ENCODE assay signal across 10 cellular contexts in genomic region chr2:96225016-96225533, GRCh38. TPM values are rescaled to one million over a fixed set of nuclear protein-coding genes. Genes with fewer than 3 reads are reported as not detected.
DNase-seq lines count a peak whose midpoint lies in the region; ATAC-seq, FAIRE-seq and TF ChIP-seq lines count a peak whose summit lies in the region.
"Had no signal": no experiment of that assay in that cellular context is flagged by ENCODE, and none has a peak within 500 bp of the region (broad histone marks: within the 10 kb centered on the region; RNA-seq: fewer than 3 reads in every experiment).

No MANE protein-coding gene starts in this region.

- TF ChIP-seq CTCF in K562 (IDR thresholded peaks at IDR 0.05 in 2 of 3, conservative IDR thresholded peaks at IDR 0.05 in 1 of 3; ENCODE audit: insufficient read depth in 2 of 3, low read depth in 1 of 3, low read length in 3 of 3): no peak
- no peak for TF ChIP-seq CTCF in smooth muscle cell (IDR thresholded peaks at IDR 0.05; ENCODE audit: borderline replicate concordance, insufficient read depth, poor library complexity, severe bottlenecking)

- in situ Hi-C loops in K562 (cut with MboI): no loop called here

- BruUV-seq in K562 (replicated peaks; lab: Mats Ljungman, UMichigan): no TSS peak

- H3K4me1 ChIP-seq in K562 (replicated peaks in 1 of 2; ENCODE audit: control insufficient read depth in 2 of 2, insufficient read depth in 2 of 2, low read length in 2 of 2): peaks cover 0 to 7% of the 10 kb centered on the region in 2 experiments; a peak in 4 of 5 replicates
- H3K4me1 ChIP-seq in smooth muscle cell (ENCODE audit: low read depth): no peaks in the 10 kb centered on the region
- H3K4me1 ChIP-seq: right lobe of liver had no signal

- H4K20me1 ChIP-seq in K562 (replicated peaks; ENCODE audit: control insufficient read depth, insufficient read depth, low read length) (no peaks in the 10 kb centered on the region), smooth muscle cell (ENCODE audit: low read depth) (no peaks in the 10 kb centered on the region)

- FAIRE-seq in GM12892 (lab: Jason Lieb, UNC): peak; percentile 38
- peak; percentile 29 for FAIRE-seq in K562 (lab: Jason Lieb, UNC)

- peak overlapping the region; percentile 78 for H3K27ac ChIP-seq in K562 (ENCODE audit: extremely low read depth, low read depth, low read length)
- H3K27ac ChIP-seq in smooth muscle cell (ENCODE audit: low read depth): no peak overlapping the region
- H3K27ac ChIP-seq: right lobe of liver, SK-N-MC had no signal

- DNase-seq in GM12892 (ENCODE audit: insufficient read length) (no peak), K562 (ENCODE audit: extremely low read depth in 1 of 4, low spot score in 3 of 4) (peak in 2 of 4 experiments; percentile 27 to 53), NCI-H510A (lab: John Stamatoyannopoulos, UW) (no peak), HCEC 1CT (no peak), smooth muscle cell (lab: John Stamatoyannopoulos, UW; ENCODE audit: unreplicated experiment) (no peak)
- no peak for DNase-seq in activated naive CD4-positive, alpha-beta T cell (lab: John Stamatoyannopoulos, UW)
- DNase-seq: right lobe of liver had no signal

- peak; percentile 73; the same call in 1 of the 2 replicates for TF ChIP-seq EP300 in K562 (IDR thresholded peaks at IDR 0.05; ENCODE audit: low read length)

- POLR2A ChIA-PET in K562 (lab: Yijun Ruan, JAX): interaction anchor here (0.6 to 1.5 kb wide), 6 partner anchors 9 to 1676 kb away, joined by 3 to 4 read pairs (median 4); partner anchors contain the start of gene STARD7

- no peak overlapping the region for H3K4me3 ChIP-seq in K562
- H3K4me3 ChIP-seq in smooth muscle cell: no peak overlapping the region
- H3K4me3 ChIP-seq: right lobe of liver, SK-N-MC had no signal

- H3K36me3 ChIP-seq in K562 (ENCODE audit: control insufficient read depth, insufficient read depth, low read length) (peaks cover 3% of the 10 kb centered on the region; the same call in 1 of the 3 replicates), smooth muscle cell (ENCODE audit: low read depth) (no peaks in the 10 kb centered on the region)
- H3K36me3 ChIP-seq: right lobe of liver had no signal

- WGBS in K562 (ENCODE audit: insufficient coverage, low coverage, missing lambda C conversion rate): 4% methylated on average over 3 of the region's 3 CpGs
- 94% methylated on average over 3 of the region's 3 CpGs for WGBS in smooth muscle cell (ENCODE audit: low lambda C conversion rate)

- CTCF ChIA-PET in K562 (lab: Yijun Ruan, JAX; ENCODE audit: low intra/inter-chr PET ratio): no interaction called here

- no peaks in the 10 kb centered on the region for H3F3A ChIP-seq in smooth muscle cell (ENCODE audit: low read depth)

- TF ChIP-seq POLR2A in GM12892 (IDR thresholded peaks at IDR 0.05; ENCODE audit: low read depth, low read length) (peak; percentile 70), K562 (conservative IDR thresholded peaks at IDR 0.05) (no peak)

- H3K9me3 ChIP-seq in K562 (replicated peaks; ENCODE audit: control insufficient read depth, insufficient read depth, low read depth, low read length) (no peaks in the 10 kb centered on the region), smooth muscle cell (replicated peaks; ENCODE audit: low read depth) (no peaks in the 10 kb centered on the region)
- H3K9me3 ChIP-seq: right lobe of liver had no signal

- no peaks in the 10 kb centered on the region for H3K9me1 ChIP-seq in K562 (ENCODE audit: control insufficient read depth, insufficient read depth, low read length)

- intact Hi-C loops in K562 (cut with micrococcal nuclease): no loop called here

- H3K9ac ChIP-seq in K562 (ENCODE audit: insufficient read depth in 1 of 2, low read depth in 2 of 2, low read length in 2 of 2) (peak overlapping the region in 1 of 2 experiments; percentile 48; a peak in 2 of 4 replicates), smooth muscle cell (ENCODE audit: low read depth) (no peak overlapping the region)

- ATAC-seq in GM21423 (IDR thresholded peaks at IDR 0.05; ENCODE audit: unreplicated experiment): peak; percentile 77
- ATAC-seq in HG03565 (IDR thresholded peaks at IDR 0.05; ENCODE audit: unreplicated experiment): peak; percentile 80
- peak; percentile 96 for ATAC-seq in K562

- TF ChIP-seq RAD21 in K562 (CRISPR knock-in tag; conservative IDR thresholded peaks at IDR 0.05 in 1 of 2, IDR thresholded peaks at IDR 0.05 in 1 of 2): peak in 1 of 2 experiments; percentile 27; a peak in 1 of 4 replicates

- H3K79me2 ChIP-seq in K562 (ENCODE audit: control insufficient read depth, insufficient read depth, low read length) (no peaks in the 10 kb centered on the region; the same call in 2 of the 3 replicates), smooth muscle cell (ENCODE audit: low read depth) (no peaks in the 10 kb centered on the region)

- H2AFZ ChIP-seq in K562 (ENCODE audit: low read depth, low read length) (peak overlapping the region; percentile 78), smooth muscle cell (ENCODE audit: low read depth) (no peak overlapping the region)

- H3K4me2 ChIP-seq in K562 (ENCODE audit: insufficient read depth, low read length): peak overlapping the region; percentile 49
- no peak overlapping the region for H3K4me2 ChIP-seq in smooth muscle cell

- no peaks in the 10 kb centered on the region for H3K27me3 ChIP-seq in K562 (ENCODE audit: control insufficient read depth in 2 of 2, insufficient read depth in 2 of 2, low read length in 2 of 2)
- H3K27me3 ChIP-seq in smooth muscle cell (ENCODE audit: low read depth): no peaks in the 10 kb centered on the region
- H3K27me3 ChIP-seq: right lobe of liver had no signal

RNA-seq across cellular contexts. Expression of gene STARD7, which starts 16.4 kb away (rescaled TPM):
- 95.5 TPM for polyA plus RNA-seq in GM12892 (2012; ENCODE audit: missing spikeins)
- total RNA-seq in K562 (2011; cell fraction: chromatin; rRNA removed; ENCODE audit: low replicate concordance): 162 and 181 TPM in 2 replicates
- 102 and 117 TPM in 2 replicates for total RNA-seq in K562 (2011; cell fraction: nucleolus; rRNA removed)
- 122 and 139 TPM in 2 replicates for total RNA-seq in K562 (2011; cell fraction: nucleoplasm; rRNA removed)
- total RNA-seq in K562 (2014; rRNA removed) (147 and 306 TPM in 2 replicates), K562 (2014; rRNA removed; fragmentation: Illumina TruSeq; extraction: Trizol) (173 and 193 TPM in 2 replicates), K562 (2015; rRNA removed; fragmentation: Illumina TruSeq; extraction: Trizol) (170 and 173 TPM in 2 replicates), K562 (2021) (192 and 196 TPM in 2 replicates), smooth muscle cell (62.3 and 65.8 TPM in 2 replicates)
- polyA plus RNA-seq in K562 (2011; rRNA removed) (95.3 and 108 TPM in 2 replicates), K562 (2014; fragmentation: Illumina TruSeq; extraction: Trizol) (136 and 145 TPM in 2 replicates), K562 (2014; fragmentation: Nextera tagmentation; extraction: Ambion mirVana) (100 to 1,000 TPM in 1 of 2 experiments, 10 to 100 TPM in 1; 90.9 to 140 TPM), K562 (2014; rRNA removed) (103 and 122 TPM in 2 replicates), smooth muscle cell (51.0 and 64.4 TPM in 2 replicates)
- 41.7 and 76.2 TPM in 2 replicates for polyA plus RNA-seq in K562 (2011; cell fraction: cytosol; rRNA removed)
- polyA plus RNA-seq in K562 (2011; cell fraction: nucleus; rRNA removed): 118 and 127 TPM in 2 replicates
- 80.3 and 106 TPM in 2 replicates for polyA plus RNA-seq in K562 (2012)
- polyA minus RNA-seq in K562 (2011; rRNA and poly(A)+ RNA removed): 143 and 146 TPM in 2 replicates
- polyA minus RNA-seq in K562 (2011; cell fraction: cytosol; rRNA and poly(A)+ RNA removed): 72.4 and 78.6 TPM in 2 replicates
- 76.7 and 83.3 TPM in 2 replicates for polyA minus RNA-seq in K562 (2011; cell fraction: nucleus; rRNA and poly(A)+ RNA removed)

RNA-seq across cellular contexts. Expression of gene TMEM127, which starts 40.7 kb away (rescaled TPM):
- 9.1 TPM for polyA plus RNA-seq in GM12892 (2012; ENCODE audit: missing spikeins)
- total RNA-seq in K562 (2011; cell fraction: chromatin; rRNA removed; ENCODE audit: low replicate concordance): 14.6 and 42.7 TPM in 2 replicates
- total RNA-seq in K562 (2011; cell fraction: nucleolus; rRNA removed): 18.6 and 25.2 TPM in 2 replicates
- 23.5 and 33.2 TPM in 2 replicates for total RNA-seq in K562 (2011; cell fraction: nucleoplasm; rRNA removed)
- total RNA-seq in K562 (2014; rRNA removed) (7.2 and 9.8 TPM in 2 replicates), K562 (2014; rRNA removed; fragmentation: Illumina TruSeq; extraction: Trizol) (6.7 and 6.8 TPM in 2 replicates), K562 (2015; rRNA removed; fragmentation: Illumina TruSeq; extraction: Trizol) (10.3 and 10.7 TPM in 2 replicates), K562 (2021) (18.6 and 20.0 TPM in 2 replicates), smooth muscle cell (18.7 and 21.9 TPM in 2 replicates)
- polyA plus RNA-seq in K562 (2011; rRNA removed) (10.9 and 16.6 TPM in 2 replicates), K562 (2014; fragmentation: Illumina TruSeq; extraction: Trizol) (16.6 and 17.4 TPM in 2 replicates), K562 (2014; fragmentation: Nextera tagmentation; extraction: Ambion mirVana) (1 to 10 TPM; 1.7 to 2.0 TPM), K562 (2014; rRNA removed) (9.9 and 10.8 TPM in 2 replicates), smooth muscle cell (20.5 and 31.8 TPM in 2 replicates)
- 10.1 and 20.0 TPM in 2 replicates for polyA plus RNA-seq in K562 (2011; cell fraction: cytosol; rRNA removed)
- polyA plus RNA-seq in K562 (2011; cell fraction: nucleus; rRNA removed): 8.0 and 10.8 TPM in 2 replicates
- 14.1 and 20.7 TPM in 2 replicates for polyA plus RNA-seq in K562 (2012)
- polyA minus RNA-seq in K562 (2011; rRNA and poly(A)+ RNA removed): 12.4 and 14.8 TPM in 2 replicates
- 8.3 and 14.1 TPM in 2 replicates for polyA minus RNA-seq in K562 (2011; cell fraction: cytosol; rRNA and poly(A)+ RNA removed)
- polyA minus RNA-seq in K562 (2011; cell fraction: nucleus; rRNA and poly(A)+ RNA removed): 4.8 and 7.8 TPM in 2 replicates

RNA-seq across cellular contexts. Expression of gene CIAO1, which starts 41.0 kb away (rescaled TPM):
- polyA plus RNA-seq in GM12892 (2012; ENCODE audit: missing spikeins): 34.5 TPM
- total RNA-seq in K562 (2011; cell fraction: chromatin; rRNA removed; ENCODE audit: low replicate concordance): 65.3 and 99.0 TPM in 2 replicates
- 78.5 and 85.1 TPM in 2 replicates for total RNA-seq in K562 (2011; cell fraction: nucleolus; rRNA removed)
- total RNA-seq in K562 (2011; cell fraction: nucleoplasm; rRNA removed): 62.5 and 66.0 TPM in 2 replicates
- total RNA-seq in K562 (2014; rRNA removed) (121 and 182 TPM in 2 replicates), K562 (2014; rRNA removed; fragmentation: Illumina TruSeq; extraction: Trizol) (64.7 and 78.7 TPM in 2 replicates), K562 (2015; rRNA removed; fragmentation: Illumina TruSeq; extraction: Trizol) (85.4 and 89.7 TPM in 2 replicates), K562 (2021) (92.8 and 94.3 TPM in 2 replicates), smooth muscle cell (48.6 and 59.8 TPM in 2 replicates)
- polyA plus RNA-seq in K562 (2011; rRNA removed) (102 and 122 TPM in 2 replicates), K562 (2014; fragmentation: Illumina TruSeq; extraction: Trizol) (94.2 and 104 TPM in 2 replicates), K562 (2014; fragmentation: Nextera tagmentation; extraction: Ambion mirVana) (10 to 100 TPM; 11.4 to 19.2 TPM), K562 (2014; rRNA removed) (145 and 156 TPM in 2 replicates), smooth muscle cell (56.2 and 56.4 TPM in 2 replicates)
- 151 and 245 TPM in 2 replicates for polyA plus RNA-seq in K562 (2011; cell fraction: cytosol; rRNA removed)
- 122 and 181 TPM in 2 replicates for polyA plus RNA-seq in K562 (2011; cell fraction: nucleus; rRNA removed)
- polyA plus RNA-seq in K562 (2012): 74.5 and 74.6 TPM in 2 replicates
- 72.8 and 90.4 TPM in 2 replicates for polyA minus RNA-seq in K562 (2011; rRNA and poly(A)+ RNA removed)
- polyA minus RNA-seq in K562 (2011; cell fraction: cytosol; rRNA and poly(A)+ RNA removed): 30.5 and 44.8 TPM in 2 replicates
- polyA minus RNA-seq in K562 (2011; cell fraction: nucleus; rRNA and poly(A)+ RNA removed): 45.0 and 45.4 TPM in 2 replicates
